ENCODE assay signal across 18 cellular contexts in the genomic region with DNA sequence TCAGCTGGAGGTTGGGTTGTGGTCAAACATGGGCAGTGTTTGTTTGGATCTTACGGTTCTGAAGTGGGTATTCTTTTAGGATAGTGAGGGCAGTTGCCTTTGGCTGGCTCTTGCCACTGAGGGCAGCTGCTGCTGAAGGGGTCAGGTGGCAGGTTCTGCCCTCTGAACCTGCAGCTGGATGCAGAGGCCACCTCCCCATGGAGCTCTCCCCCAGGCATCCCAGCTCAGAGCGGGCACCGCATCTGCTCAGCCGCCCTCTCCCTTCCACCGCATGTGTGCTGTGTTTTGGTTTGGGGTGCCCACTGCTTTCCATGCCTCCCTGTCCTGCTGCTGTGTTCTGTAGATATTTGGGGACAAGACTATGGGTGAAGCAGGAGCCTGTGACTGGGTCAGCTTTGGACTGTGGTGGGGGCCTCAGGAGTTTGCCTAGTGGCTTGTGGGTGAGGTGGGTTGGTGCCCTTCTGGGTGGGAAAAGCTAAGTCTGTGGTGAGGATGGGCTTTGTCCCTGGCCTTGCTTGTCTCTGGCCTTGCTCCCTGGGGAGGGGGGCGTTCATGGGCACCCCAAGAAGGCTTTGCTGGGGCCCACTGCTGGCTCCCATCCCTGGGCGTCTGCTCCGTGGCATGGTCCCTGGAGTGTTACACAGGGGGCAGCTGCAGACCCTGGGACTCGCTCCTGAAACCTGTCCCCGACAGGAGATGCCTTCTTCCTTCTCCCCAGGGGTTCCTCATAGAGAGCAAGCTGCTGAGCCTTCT. TPM values are rescaled to one million over a fixed set of nuclear protein-coding genes. Genes with fewer than 3 reads are reported as not detected.
DNase-seq lines count a peak whose midpoint lies in the region; ATAC-seq and TF ChIP-seq lines count a peak whose summit lies in the region.
"Had no signal": no experiment of that assay in that cellular context is flagged by ENCODE, and none has a peak within 500 bp of the region (broad histone marks: within the 10 kb centered on the region; RNA-seq: fewer than 3 reads in every experiment).

No MANE protein-coding gene starts in this region.

- POLR2A ChIA-PET in PC-9 (lab: Charles Lee; ENCODE audit: unreplicated experiment) (no interaction called here), A673 (lab: Charles Lee; ENCODE audit: low non-redundant PET) (no interaction called here)

- no peaks in the 10 kb centered on the region for H3K36me3 ChIP-seq in right lobe of liver
- H3K36me3 ChIP-seq in PC-9 (ENCODE audit: low read depth), result no peaks in the 10 kb centered on the region
- no peaks in the 10 kb centered on the region for H3K36me3 ChIP-seq in A673 (ENCODE audit: insufficient read depth, low read length, poor library complexity, severe bottlenecking)
- H3K36me3 ChIP-seq: BE2C, HAP-1 had no signal

- no peak overlapping the region for H2AFZ ChIP-seq in PC-9
- H2AFZ ChIP-seq: GM23248 had no signal

- H3K4me2 ChIP-seq in PC-9, result no peak overlapping the region

- no peaks in the 10 kb centered on the region for H3F3A ChIP-seq in PC-9 (ENCODE audit: insufficient read depth, low read depth)

- H3K27ac ChIP-seq in right lobe of liver (no peak overlapping the region), PC-9 (no peak overlapping the region), A673 (ENCODE audit: low read depth, low read length, poor library complexity, severe bottlenecking) (no peak overlapping the region)
- H3K27ac ChIP-seq: GM23248 had no signal

- CTCF ChIA-PET in PC-9 (lab: Charles Lee) (no interaction called here), A673 (lab: Charles Lee) (no interaction called here)

- H3K9me3 ChIP-seq in right lobe of liver, result no peaks in the 10 kb centered on the region
- no peaks in the 10 kb centered on the region for H3K9me3 ChIP-seq in PC-9 (ENCODE audit: insufficient read depth, low read depth)
- H3K9me3 ChIP-seq in A673 (ENCODE audit: low read depth, low read length, poor library complexity, severe bottlenecking), result no peaks in the 10 kb centered on the region
- H3K9me3 ChIP-seq: BE2C, HAP-1 had no signal

- ATAC-seq in right lobe of liver, result no peak

- H3K9me2 ChIP-seq in PC-9 (ENCODE audit: insufficient read depth), result no peaks in the 10 kb centered on the region

- H3K4me3 ChIP-seq in right lobe of liver, result no peak overlapping the region
- H3K4me3 ChIP-seq in PC-9, result no peak overlapping the region
- no peak overlapping the region for H3K4me3 ChIP-seq in A673 (ENCODE audit: low read depth, low read length, poor library complexity, severe bottlenecking)
- H3K4me3 ChIP-seq: GM23248, HAP-1 had no signal

- H4K20me1 ChIP-seq in PC-9 (ENCODE audit: insufficient read depth), result no peaks in the 10 kb centered on the region

- WGBS in right lobe of liver (ENCODE audit: insufficient coverage, low coverage, low lambda C conversion rate, missing lambda C conversion rate), result 100% methylated on average over 2 of the region's 10 CpGs

- H3K4me1 ChIP-seq in right lobe of liver (no peaks in the 10 kb centered on the region), PC-9 (replicated peaks; ENCODE audit: insufficient read depth) (no peaks in the 10 kb centered on the region), A673 (ENCODE audit: insufficient read depth, low read length, poor library complexity, severe bottlenecking) (no peaks in the 10 kb centered on the region)
- H3K4me1 ChIP-seq: BE2C, HAP-1 had no signal

- intact Hi-C loops in right lobe of liver (cut with DNase I), result no loop called here
- intact Hi-C loops in posterior vena cava (cut with DNase I), result no loop called here
- intact Hi-C loops in PC-9 (cut with micrococcal nuclease; ENCODE audit: unreplicated experiment), result no loop called here
- intact Hi-C loops in A673 (cut with micrococcal nuclease; ENCODE audit: unreplicated experiment), result no loop called here

- BruUV-seq in PC-9 (replicated peaks; lab: Mats Ljungman, UMichigan), result no TSS peak
- no TSS peak for BruUV-seq in A673 (replicated peaks; lab: Mats Ljungman, UMichigan)

- TF ChIP-seq CTCF in right lobe of liver (IDR thresholded peaks at IDR 0.05) (no peak), PC-9 (conservative IDR thresholded peaks at IDR 0.05) (no peak), A673 (conservative IDR thresholded peaks at IDR 0.05; ENCODE audit: low read depth, low read length) (no peak)

- TF ChIP-seq POLR2A in right lobe of liver (IDR thresholded peaks at IDR 0.05), result no peak

- H3K27me3 ChIP-seq in right lobe of liver (no peaks in the 10 kb centered on the region), PC-9 (ENCODE audit: insufficient read depth, low read depth) (no peaks in the 10 kb centered on the region), A673 (replicated peaks; ENCODE audit: insufficient read depth, low read depth, low read length, poor library complexity) (no peaks in the 10 kb centered on the region)
- H3K27me3 ChIP-seq: BE2C had no signal

- DNase-seq in activated CD8-positive, alpha-beta memory T cell treated with anti-CD3 and anti-CD28 coated beads for 24 hours, result peak; percentile 47
- no peak for DNase-seq in activated CD8-positive, alpha-beta memory T cell treated with anti-CD3 and anti-CD28 coated beads, Interleukin-2, amount 50 U/mL, for 48 hours
- peak; percentile 14 for DNase-seq in D341Med (ENCODE audit: low spot score)
- DNase-seq in right lobe of liver, result peak in 2 of 3 donors; percentile 26 to 44
- peak; percentile 53 for DNase-seq in posterior vena cava (ENCODE audit: low spot score)
- DNase-seq in PC-9, result no peak
- DNase-seq in epidermal melanocyte (ENCODE audit: insufficient read length, low spot score), result no peak
- DNase-seq in A673 (ENCODE audit: low spot score), result no peak
- DNase-seq: 8988T; BE2C; C1 segment of cervical spinal cord; CD4-positive, CD25-positive, alpha-beta regulatory T cell; CD8-positive, alpha-beta memory T cell; COR-L47; GM23248 had no signal

- no peaks in the 10 kb centered on the region for H3K79me2 ChIP-seq in PC-9 (ENCODE audit: low read depth)

RNA-seq across cellular contexts. Expression of a gene that starts 28.5 kb away (rescaled TPM):
- total RNA-seq in right lobe of liver (under 1 TPM in 2 of 6 experiments, not detected in 4; 0.06 to 0.12 TPM), posterior vena cava (under 1 TPM; 0.29 to 0.32 TPM), PC-9 (2021) (not detected in 2 replicates), A673 (2021) (not detected in 2 replicates)
- total RNA-seq: H4, HT-29 had no signal

RNA-seq across cellular contexts. Expression of a gene that starts 47.7 kb away (rescaled TPM):
- under 1 TPM in 2 of 6 experiments, not detected in 4; 0.31 TPM for total RNA-seq in right lobe of liver
- not detected for total RNA-seq in posterior vena cava
- total RNA-seq in PC-9 (2021), result 4.7 and 6.4 TPM in 2 replicates
- not detected in 2 replicates for total RNA-seq in A673 (2021)
- total RNA-seq: CD4-positive, CD25-positive, alpha-beta regulatory T cell; CD8-positive, alpha-beta memory T cell; GM23248; H4; HT-29 had no signal

Comparison
In these comparisons a context has a peak if more than half of its experiments do, and no peak if none do; other contexts are left out.
1. DNase-seq: peak in activated CD8-positive, alpha-beta memory T cell treated with anti-CD3 and anti-CD28 coated beads for 24 hours (single experiment), D341Med (single experiment), right lobe of liver (2 of 3) and posterior vena cava (single experiment); none in activated CD8-positive, alpha-beta memory T cell treated with anti-CD3 and anti-CD28 coated beads, Interleukin-2, amount 50 U/mL, for 48 hours (single experiment), PC-9 (0 of 2), epidermal melanocyte (single experiment) and A673 (single experiment).